In genomic region chr6:45132059-45132458, GRCh38 we compare ENCODE assay signal across 21 cellular contexts.
A peak's percentile ranks its signal among the peaks of the same experiment; 100 is the strongest.
DNase-seq lines count a peak whose midpoint lies in the region; ATAC-seq, FAIRE-seq and TF ChIP-seq lines count a peak whose summit lies in the region.
"Had no signal": no experiment of that assay in that cellular context is flagged by ENCODE, and none has a peak within 500 bp of the region (broad histone marks: within the 10 kb centered on the region; RNA-seq: fewer than 3 reads in every experiment).

No MANE protein-coding gene starts in this region.

- TF ChIP-seq POLR2A in endothelial cell of umbilical vein (IDR thresholded peaks at IDR 0.05; ENCODE audit: low read depth, low read length): no peak
- no peak for TF ChIP-seq POLR2A in gastroesophageal sphincter (IDR thresholded peaks at IDR 0.05)
- no peak for TF ChIP-seq POLR2A in erythroblast (IDR thresholded peaks at IDR 0.05; ENCODE audit: low read length)

- TF ChIP-seq CTCF in endothelial cell of umbilical vein (IDR thresholded peaks at IDR 0.05; ENCODE audit: extremely low read depth in 1 of 2, insufficient read depth in 1 of 2, low read depth in 1 of 2, low read length in 2 of 2): no peak
- no peak for TF ChIP-seq CTCF in mesothelial cell of epicardium (IDR thresholded peaks at IDR 0.05; ENCODE audit: unreplicated experiment)
- no peak for TF ChIP-seq CTCF in ascending aorta (IDR thresholded peaks at IDR 0.05)
- TF ChIP-seq CTCF in gastroesophageal sphincter (IDR thresholded peaks at IDR 0.05): no peak

- WGBS in gastroesophageal sphincter (ENCODE audit: low coverage in 1 of 2), 2 donors: 65 to 70% methylated on average over 1 of the region's 1 CpG

- no peaks in the 10 kb centered on the region for H3K9me3 ChIP-seq in endothelial cell of umbilical vein (replicated peaks; ENCODE audit: control insufficient read depth, insufficient read depth, low read length)
- H3K9me3 ChIP-seq in ascending aorta: peaks cover 8 to 15% of the 10 kb centered on the region in 2 donors
- peaks cover 0 to 14% (median 0%) of the 10 kb centered on the region in 3 donors for H3K9me3 ChIP-seq in gastroesophageal sphincter
- H3K9me3 ChIP-seq: testis had no signal

- intact Hi-C loops in endothelial cell of umbilical vein (cut with micrococcal nuclease): no loop called here
- intact Hi-C loops in ascending aorta (cut with DNase I): no loop called here

- peaks cover 7% of the 10 kb centered on the region for H3K4me1 Mint-ChIP-seq in mesothelial cell of epicardium
- H3K4me1 Mint-ChIP-seq: activated naive CD8-positive, alpha-beta T cell treated with anti-CD3 and anti-CD28 coated beads, Interleukin-2, amount 10 ng/mL, durations not matched to agents 7 days and 5 days; central memory CD8-positive, alpha-beta T cell had no signal

- TF ChIP-seq EP300 in gastroesophageal sphincter (IDR thresholded peaks at IDR 0.05): no peak

- dilution Hi-C loops in endothelial cell of umbilical vein (cut with MboI; ENCODE audit: extremely low pct_ligation_motif_present, low sequenced_read_pairs): no loop called here

- peaks cover 21% of the 10 kb centered on the region for H3K9me3 Mint-ChIP-seq in mesothelial cell of epicardium

- H2AFZ ChIP-seq in endothelial cell of umbilical vein (ENCODE audit: low read depth, low read length): no peak overlapping the region
- H2AFZ ChIP-seq: GM23338 had no signal

- H3K27ac ChIP-seq in endothelial cell of umbilical vein (ENCODE audit: insufficient read depth, low read depth, low read length) (no peak overlapping the region), ascending aorta (no peak overlapping the region), gastroesophageal sphincter (no peak overlapping the region)
- H3K27ac ChIP-seq: testis had no signal

- H4K20me1 ChIP-seq in endothelial cell of umbilical vein (replicated peaks; ENCODE audit: control insufficient read depth, extremely low read depth, insufficient read depth, low read length): no peaks in the 10 kb centered on the region

- DNase-seq in EL: peak; percentile 57
- DNase-seq in LoVo (ENCODE audit: low spot score): peak; percentile 21
- DNase-seq in endothelial cell of umbilical vein (ENCODE audit: low read depth, low spot score): peak; percentile 68
- DNase-seq in mesothelial cell of epicardium (ENCODE audit: low spot score in 2 of 2, unreplicated experiment in 2 of 2): no peak
- DNase-seq in ascending aorta (ENCODE audit: low spot score in 2 of 2): no peak
- DNase-seq in erythroblast (lab: John Stamatoyannopoulos, UW): no peak
- no peak for DNase-seq in H7
- DNase-seq: activated CD4-positive, alpha-beta T cell treated with anti-CD3 and anti-CD28 coated beads, Interleukin-2, amount 50 U/mL, for 48 hours; activated naive CD8-positive, alpha-beta T cell treated with anti-CD3 and anti-CD28 coated beads, Interleukin-2, amount 10 ng/mL, durations not matched to agents 7 days and 5 days; activated T-cell treated with anti-CD3 and anti-CD28 coated beads, Interleukin-2, amount 50 U/mL, for 1 hour; Kasumi-1; mammary epithelial cell; NCI-H1417 treated with DMSO at 0.1 percent for 48 hours; NK-92 treated with Interleukin-12 subunit alpha and Interleukin-12 subunit beta, amount 100 ng/mL, for 24 hours; T-helper 1 cell; testis had no signal

- peak overlapping the region; percentile 38 for H3K4me2 ChIP-seq in endothelial cell of umbilical vein (ENCODE audit: insufficient read depth, low read length)
- H3K4me2 ChIP-seq: GM23338 had no signal

- H3K4me3 Mint-ChIP-seq in mesothelial cell of epicardium: no peak overlapping the region
- H3K4me3 Mint-ChIP-seq: activated naive CD8-positive, alpha-beta T cell treated with anti-CD3 and anti-CD28 coated beads, Interleukin-2, amount 10 ng/mL, durations not matched to agents 7 days and 5 days; central memory CD8-positive, alpha-beta T cell; GM23338; natural killer cell treated with Interleukin-12 subunit alpha and Interleukin-12 subunit beta and Interleukin-15 and Interleukin-18, amount 100 ng/mL, for 72 hours had no signal

- H3K27me3 ChIP-seq in endothelial cell of umbilical vein (ENCODE audit: control insufficient read depth in 2 of 2, insufficient read depth in 2 of 2, low read length in 2 of 2) (no peaks in the 10 kb centered on the region), ascending aorta (no peaks in the 10 kb centered on the region), gastroesophageal sphincter (no peaks in the 10 kb centered on the region), H7 (ENCODE audit: control insufficient read depth, insufficient read depth, low read length) (no peaks in the 10 kb centered on the region)
- H3K27me3 ChIP-seq: testis had no signal

- peak; percentile 43 for FAIRE-seq in endothelial cell of umbilical vein (lab: Jason Lieb, UNC)

- peaks cover 14% of the 10 kb centered on the region for H3K36me3 Mint-ChIP-seq in mesothelial cell of epicardium

- BruUV-seq in endothelial cell of umbilical vein (replicated peaks; lab: Mats Ljungman, UMichigan): no TSS peak

- POLR2A ChIA-PET in endothelial cell of umbilical vein (lab: Charles Lee): no interaction called here

- no peak overlapping the region for H3K4me3 ChIP-seq in endothelial cell of umbilical vein (replicated peaks in 1 of 3; ENCODE audit: insufficient read depth in 1 of 3, low read depth in 1 of 3, low read length in 3 of 3)
- H3K4me3 ChIP-seq in ascending aorta: no peak overlapping the region
- no peak overlapping the region for H3K4me3 ChIP-seq in gastroesophageal sphincter
- no peak overlapping the region for H3K4me3 ChIP-seq in H7 (ENCODE audit: insufficient read depth, low read depth, low read length)
- H3K4me3 ChIP-seq: GM23338, testis had no signal

- ATAC-seq in gastroesophageal sphincter: no peak
- ATAC-seq: GM23338; natural killer cell treated with Interleukin-12 subunit alpha and Interleukin-12 subunit beta and Interleukin-15 and Interleukin-18, amount 100 ng/mL, for 72 hours had no signal

- H3K79me2 ChIP-seq in endothelial cell of umbilical vein (ENCODE audit: control insufficient read depth, insufficient read depth, low read length): no peaks in the 10 kb centered on the region

- H3K27me3 Mint-ChIP-seq in mesothelial cell of epicardium (ENCODE audit: low read depth): no peaks in the 10 kb centered on the region
- H3K27me3 Mint-ChIP-seq: activated naive CD8-positive, alpha-beta T cell treated with anti-CD3 and anti-CD28 coated beads, Interleukin-2, amount 10 ng/mL, durations not matched to agents 7 days and 5 days; central memory CD8-positive, alpha-beta T cell; natural killer cell treated with Interleukin-12 subunit alpha and Interleukin-12 subunit beta and Interleukin-15 and Interleukin-18, amount 100 ng/mL, for 72 hours; progenitor cell of endocrine pancreas had no signal

- no peaks in the 10 kb centered on the region for H3K36me3 ChIP-seq in endothelial cell of umbilical vein (ENCODE audit: control insufficient read depth in 2 of 2, extremely low read depth in 1 of 2, insufficient read depth in 2 of 2, low read length in 2 of 2)
- no peaks in the 10 kb centered on the region for H3K36me3 ChIP-seq in ascending aorta
- no peaks in the 10 kb centered on the region for H3K36me3 ChIP-seq in gastroesophageal sphincter
- no peaks in the 10 kb centered on the region for H3K36me3 ChIP-seq in H7 (replicated peaks; ENCODE audit: control insufficient read depth, insufficient read depth, low read length)

- H3K27ac Mint-ChIP-seq in mesothelial cell of epicardium: peak overlapping the region; percentile 74
- H3K27ac Mint-ChIP-seq: activated naive CD8-positive, alpha-beta T cell treated with anti-CD3 and anti-CD28 coated beads, Interleukin-2, amount 10 ng/mL, durations not matched to agents 7 days and 5 days; GM23338; natural killer cell treated with Interleukin-12 subunit alpha and Interleukin-12 subunit beta and Interleukin-15 and Interleukin-18, amount 100 ng/mL, for 72 hours; progenitor cell of endocrine pancreas had no signal

- no peak overlapping the region for H3K9ac ChIP-seq in endothelial cell of umbilical vein (replicated peaks; ENCODE audit: extremely low read depth, insufficient read depth, low read length)

- peaks cover 9% of the 10 kb centered on the region for H3K4me1 ChIP-seq in endothelial cell of umbilical vein (ENCODE audit: control insufficient read depth, extremely low read depth, insufficient read depth, low read length)
- H3K4me1 ChIP-seq in ascending aorta: peaks cover 0 to 4% of the 10 kb centered on the region in 2 donors
- peaks cover 0 to 6% (median 0%) of the 10 kb centered on the region in 3 donors for H3K4me1 ChIP-seq in gastroesophageal sphincter
- H3K4me1 ChIP-seq: testis had no signal

- H3K9me1 ChIP-seq in endothelial cell of umbilical vein (replicated peaks; ENCODE audit: control insufficient read depth, extremely low read depth, insufficient read depth, low read length): no peaks in the 10 kb centered on the region

- CTCF ChIA-PET in endothelial cell of umbilical vein (lab: Charles Lee): interaction anchor here (1.1 to 1.9 kb wide), 3 partner anchors 9 to 239 kb away, joined by 3 to 4 read pairs (median 4); no protein-coding TSS in a partner anchor

TF ChIP-seq in endothelial cell of umbilical vein, 7 proteins besides CTCF, POLR2A, EP300 and RAD21:
- no peak for TF ChIP-seq GATA2 (IDR thresholded peaks at IDR 0.05; ENCODE audit: insufficient read depth, insufficient read length, low read depth, low read length)
- no peak for TF ChIP-seq POLR2AphosphoS5 (IDR thresholded peaks at IDR 0.05; ENCODE audit: insufficient read depth, low read depth, low read length)
- no peak for TF ChIP-seq EZH2 (IDR thresholded peaks at IDR 0.05; ENCODE audit: borderline replicate concordance, low read depth, low read length, severe bottlenecking)
TF ChIP-seq in endothelial cell of umbilical vein: peak in this region for 0.

Comparison
In these comparisons a context has a peak if more than half of its experiments do, and no peak if none do; other contexts are left out.
1. DNase-seq: peak in EL (single experiment), LoVo (single experiment) and endothelial cell of umbilical vein (single experiment); none in mesothelial cell of epicardium (0 of 2), ascending aorta (0 of 2), erythroblast (0 of 2) and H7 (single experiment).